14 cellular contexts compared by ENCODE assay signal in genomic region chr16:27543801-27544200, GRCh38. TPM values are rescaled to one million over a fixed set of nuclear protein-coding genes. Genes with fewer than 3 reads are reported as not detected.
A peak's percentile ranks its signal among the peaks of the same experiment; 100 is the strongest.
DNase-seq lines count a peak whose midpoint lies in the region; ATAC-seq lines count a peak whose summit lies in the region.
"Had no signal": no experiment of that assay in that cellular context is flagged by ENCODE, and none has a peak within 500 bp of the region (broad histone marks: within the 10 kb centered on the region; RNA-seq: fewer than 3 reads in every experiment).

No MANE protein-coding gene starts in this region.

- peaks cover 66% of the 10 kb centered on the region for H3K36me3 Mint-ChIP-seq in stimulated activated effector memory CD8-positive, alpha-beta T cell treated with anti-CD3 and anti-CD28 coated beads, Interleukin-12 subunit alpha, Interleukin-12 subunit beta, amount 100 ng/mL, for 72 hours

- ATAC-seq in stimulated activated effector memory CD8-positive, alpha-beta T cell treated with anti-CD3 and anti-CD28 coated beads, Interleukin-12 subunit alpha, Interleukin-12 subunit beta, amount 100 ng/mL, for 72 hours: no peak
- ATAC-seq in GM18873 (IDR thresholded peaks at IDR 0.05; ENCODE audit: low FRiP score, unreplicated experiment) (no peak), GM21526 (IDR thresholded peaks at IDR 0.05; ENCODE audit: low FRiP score, unreplicated experiment) (no peak), sciatic nerve (no peak)
- ATAC-seq: A549 had no signal

- peaks cover 3% of the 10 kb centered on the region for H3K9me3 Mint-ChIP-seq in stimulated activated effector memory CD8-positive, alpha-beta T cell treated with anti-CD3 and anti-CD28 coated beads, Interleukin-12 subunit alpha, Interleukin-12 subunit beta, amount 100 ng/mL, for 72 hours
- H3K9me3 Mint-ChIP-seq: CD4-positive, alpha-beta T cell; H9 had no signal

- peaks cover 60% of the 10 kb centered on the region for H3K4me1 Mint-ChIP-seq in stimulated activated effector memory CD8-positive, alpha-beta T cell treated with anti-CD3 and anti-CD28 coated beads, Interleukin-12 subunit alpha, Interleukin-12 subunit beta, amount 100 ng/mL, for 72 hours

- H3K27ac Mint-ChIP-seq in stimulated activated effector memory CD8-positive, alpha-beta T cell treated with anti-CD3 and anti-CD28 coated beads, Interleukin-12 subunit alpha, Interleukin-12 subunit beta, amount 100 ng/mL, for 72 hours: peak overlapping the region; percentile 10
- H3K27ac Mint-ChIP-seq: CD4-positive, alpha-beta T cell had no signal

- H3K4me3 Mint-ChIP-seq in stimulated activated effector memory CD8-positive, alpha-beta T cell treated with anti-CD3 and anti-CD28 coated beads, Interleukin-12 subunit alpha, Interleukin-12 subunit beta, amount 100 ng/mL, for 72 hours: no peak overlapping the region
- H3K4me3 Mint-ChIP-seq: CD4-positive, alpha-beta T cell; H9 had no signal

- DNase-seq in activated effector memory CD4-positive, alpha-beta T cell treated with anti-CD3 and anti-CD28 coated beads, Interleukin-2, amount 50 U/mL, for 16 hours: peak; percentile 12
- DNase-seq in activated effector memory CD4-positive, alpha-beta T cell treated with Interleukin-2 at 50 U/mL for 16 hours: no peak
- DNase-seq in iris pigment epithelial cell (ENCODE audit: low read depth) (peak; percentile 20), sciatic nerve (ENCODE audit: low spot score) (no peak)
- no peak for DNase-seq in stimulated activated effector memory CD8-positive, alpha-beta T cell treated with anti-CD3 and anti-CD28 coated beads, Interleukin-12 subunit alpha, Interleukin-12 subunit beta, amount 100 ng/mL, for 72 hours (ENCODE audit: low spot score in 2 of 2)
- DNase-seq: AML-193; Caco-2; CD4-positive, alpha-beta T cell; GDM1; H9; IMR-90 had no signal

- intact Hi-C loops in sciatic nerve (cut with DNase I): no loop called here

RNA-seq across cellular contexts. Expression of gene GTF3C1, which starts 5.9 kb away (rescaled TPM):
- total RNA-seq in sciatic nerve: 54.0 TPM

RNA-seq across cellular contexts. Expression of gene KATNIP, which starts 6.1 kb away (rescaled TPM):
- 30.2 TPM for total RNA-seq in sciatic nerve

Comparison
In these comparisons a context has a peak if more than half of its experiments do, and no peak if none do; other contexts are left out.
1. DNase-seq: peak in activated effector memory CD4-positive, alpha-beta T cell treated with anti-CD3 and anti-CD28 coated beads, Interleukin-2, amount 50 U/mL, for 16 hours (single experiment) and iris pigment epithelial cell (single experiment); none in activated effector memory CD4-positive, alpha-beta T cell treated with Interleukin-2 at 50 U/mL for 16 hours (single experiment), stimulated activated effector memory CD8-positive, alpha-beta T cell treated with anti-CD3 and anti-CD28 coated beads, Interleukin-12 subunit alpha, Interleukin-12 subunit beta, amount 100 ng/mL, for 72 hours (0 of 2) and sciatic nerve (single experiment).